ENCODE assay signal across 7 cellular contexts in the genomic region with DNA sequence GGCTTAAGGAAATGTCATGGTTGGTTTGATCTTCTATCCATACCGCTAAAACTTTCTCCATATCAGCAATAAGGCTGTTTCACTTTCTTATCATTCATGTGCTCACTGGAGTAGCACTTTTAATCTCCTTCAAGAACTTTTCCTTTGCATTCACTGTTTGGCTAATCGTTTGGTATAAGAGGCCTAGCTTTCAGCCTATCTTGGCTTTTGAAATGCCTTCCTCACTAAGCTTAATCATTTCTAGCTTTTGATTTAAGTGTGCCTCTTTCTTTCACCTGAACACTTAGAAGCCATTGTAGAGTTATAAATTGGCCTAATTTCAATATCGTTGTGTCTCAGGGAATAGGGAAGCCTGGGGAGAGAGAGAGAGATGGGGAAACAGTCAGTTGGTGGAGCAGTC.
"Had no signal": no experiment of that assay in that cellular context is flagged by ENCODE, and none has a peak within 500 bp of the region (broad histone marks: within the 10 kb centered on the region; RNA-seq: fewer than 3 reads in every experiment).

No MANE protein-coding gene starts in this region.

- ATAC-seq: HepG2 had no signal

- H3K27ac ChIP-seq: GM23248, HL-60 had no signal

- DNase-seq: GM23248, GOT3, H9, HCEC 1CT, KBM-7 had no signal

- H3K4me3 ChIP-seq: GM23248 had no signal
